In the genomic region with DNA sequence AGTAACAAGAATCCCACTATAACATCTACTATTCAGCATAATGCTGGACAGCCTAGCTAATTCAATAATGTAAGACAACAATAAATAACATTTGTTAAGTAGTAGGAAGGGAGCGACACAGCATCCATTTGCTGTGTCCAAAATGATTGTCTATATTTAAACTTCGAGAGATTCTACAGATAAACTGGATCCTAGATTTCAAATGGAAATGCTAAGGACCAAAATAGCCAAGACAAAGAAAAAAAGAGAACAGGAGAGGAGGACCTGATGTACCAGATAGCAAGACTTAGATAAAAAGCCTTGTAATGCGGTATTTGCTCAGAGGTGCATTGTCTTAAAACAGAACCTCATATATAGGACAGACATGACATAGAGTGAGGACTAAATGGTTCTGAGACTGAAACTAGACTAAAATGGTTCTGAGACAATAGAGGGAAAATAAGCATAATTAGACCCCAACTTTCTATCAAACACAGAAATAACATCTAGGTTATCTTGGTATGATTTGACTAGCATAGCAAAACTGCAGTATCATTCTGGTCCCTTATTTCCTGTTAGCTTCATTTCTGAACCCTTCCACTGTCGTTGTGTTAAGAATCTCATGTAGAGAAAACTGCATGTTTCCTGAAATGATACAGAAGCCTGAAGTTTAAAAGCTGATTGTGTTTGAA, we compare ENCODE assay signal across 10 cellular contexts. TPM values are rescaled to one million over a fixed set of nuclear protein-coding genes. Genes with fewer than 3 reads are reported as not detected.
DNase-seq lines count a peak whose midpoint lies in the region; ATAC-seq and TF ChIP-seq lines count a peak whose summit lies in the region.
"Had no signal": no experiment of that assay in that cellular context is flagged by ENCODE, and none has a peak within 500 bp of the region (broad histone marks: within the 10 kb centered on the region; RNA-seq: fewer than 3 reads in every experiment).

No MANE protein-coding gene starts in this region.

- ATAC-seq in GM19351 (IDR thresholded peaks at IDR 0.05; ENCODE audit: unreplicated experiment) (peak; percentile 82), HG03060 (IDR thresholded peaks at IDR 0.05; ENCODE audit: low read depth, unreplicated experiment) (peak; percentile 56)

- no peaks in the 10 kb centered on the region for H3K27me3 ChIP-seq in GM06990 (replicated peaks; ENCODE audit: control insufficient read depth, insufficient read depth, low read length)
- H3K27me3 ChIP-seq: suprapubic skin had no signal

- intact Hi-C loops in CD14-positive monocyte (cut with micrococcal nuclease), result no loop called here

- no peaks in the 10 kb centered on the region for H3K9me3 Mint-ChIP-seq in activated CD4-positive, alpha-beta memory T cell treated with anti-CD3 and anti-CD28 coated beads, Interleukin-2, amount 10 ng/mL, durations not matched to agents 7 days and 5 days
- peaks cover 0 to 5% (median 3%) of the 10 kb centered on the region in 7 donors for H3K9me3 Mint-ChIP-seq in CD14-positive monocyte

- no peak overlapping the region for H3K4me3 ChIP-seq in GM06990 (replicated peaks; ENCODE audit: low read depth, low read length)
- H3K4me3 ChIP-seq: left ventricle myocardium inferior, suprapubic skin had no signal

- peak overlapping the region; percentile 83 for H3K27ac Mint-ChIP-seq in activated CD4-positive, alpha-beta memory T cell treated with anti-CD3 and anti-CD28 coated beads, Interleukin-2, amount 10 ng/mL, durations not matched to agents 7 days and 5 days
- H3K27ac Mint-ChIP-seq in CD14-positive monocyte, result no peak overlapping the region

- peaks cover 29% of the 10 kb centered on the region for H3K4me1 Mint-ChIP-seq in activated CD4-positive, alpha-beta memory T cell treated with anti-CD3 and anti-CD28 coated beads, Interleukin-2, amount 10 ng/mL, durations not matched to agents 7 days and 5 days
- peaks cover 18% of the 10 kb centered on the region for H3K4me1 Mint-ChIP-seq in CD14-positive monocyte

- DNase-seq in GM06990 (ENCODE audit: extremely low read depth, insufficient read length) (peak; percentile 69), NCI-H2029 (lab: John Stamatoyannopoulos, UW) (no peak), NCI-H146 (lab: John Stamatoyannopoulos, UW) (no peak), HPDE6-E6E7 (ENCODE audit: extremely low spot score) (no peak), CD14-positive monocyte (ENCODE audit: low spot score) (no peak)
- DNase-seq in activated CD4-positive, alpha-beta memory T cell treated with anti-CD3 and anti-CD28 coated beads, Interleukin-2, amount 10 ng/mL, durations not matched to agents 7 days and 5 days, result no peak
- DNase-seq: left ventricle myocardium inferior had no signal

- CTCF ChIA-PET in activated CD4-positive, alpha-beta memory T cell treated with anti-CD3 and anti-CD28 coated beads, Interleukin-2, amount 10 ng/mL, durations not matched to agents 7 days and 5 days (lab: Charles Lee), result interaction anchor here (1.1 kb wide), 1 partner anchor 69 kb away, joined by 7 read pairs; no protein-coding TSS in a partner anchor

- no peaks in the 10 kb centered on the region for H3K27me3 Mint-ChIP-seq in activated CD4-positive, alpha-beta memory T cell treated with anti-CD3 and anti-CD28 coated beads, Interleukin-2, amount 10 ng/mL, durations not matched to agents 7 days and 5 days
- peaks cover 0 to 3% (median 0%) of the 10 kb centered on the region in 3 donors for H3K27me3 Mint-ChIP-seq in CD14-positive monocyte (ENCODE audit: low read depth in 3 of 3)

- H3K36me3 ChIP-seq in GM06990 (ENCODE audit: control insufficient read depth, insufficient read depth, low read length), result no peaks in the 10 kb centered on the region
- H3K36me3 ChIP-seq: left ventricle myocardium inferior, suprapubic skin had no signal

- peak overlapping the region; percentile 50 for H3K4me3 Mint-ChIP-seq in activated CD4-positive, alpha-beta memory T cell treated with anti-CD3 and anti-CD28 coated beads, Interleukin-2, amount 10 ng/mL, durations not matched to agents 7 days and 5 days
- H3K4me3 Mint-ChIP-seq in CD14-positive monocyte, result no peak overlapping the region

- H3K36me3 Mint-ChIP-seq in activated CD4-positive, alpha-beta memory T cell treated with anti-CD3 and anti-CD28 coated beads, Interleukin-2, amount 10 ng/mL, durations not matched to agents 7 days and 5 days (ENCODE audit: low read depth), result no peaks in the 10 kb centered on the region
- no peaks in the 10 kb centered on the region for H3K36me3 Mint-ChIP-seq in CD14-positive monocyte

- POLR2A ChIA-PET in activated CD4-positive, alpha-beta memory T cell treated with anti-CD3 and anti-CD28 coated beads, Interleukin-2, amount 10 ng/mL, durations not matched to agents 7 days and 5 days (lab: Charles Lee), result interaction anchor here (0.8 to 1.1 kb wide), 2 partner anchors 131 to 265 kb away, joined by 3 read pairs; partner anchors contain the start of gene SMARCAD1

- TF ChIP-seq CTCF in GM06990 (IDR thresholded peaks at IDR 0.05; ENCODE audit: insufficient read depth, low read length, poor library complexity, severe bottlenecking) (no peak), CD14-positive monocyte (IDR thresholded peaks at IDR 0.05) (no peak)

RNA-seq across cellular contexts. Expression of gene HPGDS, which starts 3.8 kb away (rescaled TPM):
- 1 to 10 TPM; 1.3 to 1.5 TPM for total RNA-seq in activated CD4-positive, alpha-beta memory T cell treated with anti-CD3 and anti-CD28 coated beads, Interleukin-2, amount 10 ng/mL, durations not matched to agents 7 days and 5 days
- under 1 TPM in 1 of 2 donors, not detected in 1; 0.30 TPM for polyA plus RNA-seq in CD14-positive monocyte
